ENCODE assay signal across 16 cellular contexts in genomic region chr17:28252436-28252835, GRCh38.
DNase-seq lines count a peak whose midpoint lies in the region; ATAC-seq lines count a peak whose summit lies in the region.
"Had no signal": no experiment of that assay in that cellular context is flagged by ENCODE, and none has a peak within 500 bp of the region (broad histone marks: within the 10 kb centered on the region; RNA-seq: fewer than 3 reads in every experiment).

No MANE protein-coding gene starts in this region.

- H3K18ac ChIP-seq in trophoblast cell (ENCODE audit: low read length), result no peak overlapping the region

- H2AK5ac ChIP-seq in trophoblast cell (ENCODE audit: low read length), result peak overlapping the region; percentile 22

- H3K27ac ChIP-seq in epithelial cell of prostate (no peak overlapping the region), trophoblast cell (ENCODE audit: low read depth, low read length) (no peak overlapping the region)
- H3K27ac ChIP-seq: ascending aorta, sigmoid colon had no signal

- H3K9me3 ChIP-seq in trophoblast cell (ENCODE audit: insufficient read depth, low read depth, low read length), result peaks cover 4% of the 10 kb centered on the region
- H3K9me3 ChIP-seq: ascending aorta, sigmoid colon had no signal

- H2BK5ac ChIP-seq in trophoblast cell (ENCODE audit: low read depth, low read length, poor library complexity), result no peak overlapping the region

- H3K4me1 ChIP-seq in trophoblast cell (ENCODE audit: control insufficient read depth in 1 of 2, insufficient read depth in 2 of 2, low read length in 2 of 2), result peaks cover 4 to 19% of the 10 kb centered on the region in 2 experiments

- no peak overlapping the region for H2BK120ac ChIP-seq in trophoblast cell (ENCODE audit: insufficient read depth, low read length, poor library complexity)

- H3K4me3 ChIP-seq in trophoblast cell (ENCODE audit: low read depth, low read length), result no peak overlapping the region
- H3K4me3 ChIP-seq: sigmoid colon had no signal

- H3K27me3 ChIP-seq in trophoblast cell (ENCODE audit: insufficient read depth, low read length), result no peaks in the 10 kb centered on the region
- H3K27me3 ChIP-seq: ascending aorta had no signal

- no peak overlapping the region for H3K14ac ChIP-seq in trophoblast cell (ENCODE audit: low read length)

- no peak overlapping the region for H4K12ac ChIP-seq in trophoblast cell (ENCODE audit: low read depth, low read length)

- WGBS in trophoblast cell (ENCODE audit: extremely low coverage, insufficient coverage, insufficient read length), result no CpG with 5 or more reads among the region's 7 CpGs

- ATAC-seq in GM21423 (IDR thresholded peaks at IDR 0.05; ENCODE audit: unreplicated experiment), result no peak
- ATAC-seq in GM18502 (IDR thresholded peaks at IDR 0.05; ENCODE audit: poor library complexity, unreplicated experiment), result no peak

- H2BK12ac ChIP-seq in trophoblast cell (ENCODE audit: low read length), result peak overlapping the region; percentile 56

- H4K91ac ChIP-seq in trophoblast cell (ENCODE audit: low read depth, low read length), result no peak overlapping the region

- H3K9ac ChIP-seq in trophoblast cell (ENCODE audit: low read length), result no peak overlapping the region

- H3K4me2 ChIP-seq in trophoblast cell (ENCODE audit: low read length), result no peak overlapping the region

- H2AFZ ChIP-seq in trophoblast cell (ENCODE audit: insufficient read depth, low read length, poor library complexity), result no peak overlapping the region

- no peak overlapping the region for H3K23ac ChIP-seq in trophoblast cell (ENCODE audit: low read length)

- no peak overlapping the region for H4K8ac ChIP-seq in trophoblast cell (ENCODE audit: low read depth, low read length)

- no peaks in the 10 kb centered on the region for H3K79me2 ChIP-seq in trophoblast cell (ENCODE audit: control insufficient read depth, insufficient read depth, low read length, poor library complexity)

- H3K36me3 ChIP-seq in trophoblast cell (ENCODE audit: control insufficient read depth in 1 of 2, insufficient read depth in 2 of 2, low read length in 2 of 2), result no peaks in the 10 kb centered on the region
- H3K36me3 ChIP-seq: ascending aorta, sigmoid colon had no signal

- H3K4ac ChIP-seq in trophoblast cell (ENCODE audit: low read depth, low read length), result no peak overlapping the region

- DNase-seq in GM03348 (ENCODE audit: low spot score), result peak; percentile 57
- DNase-seq in NCI-H226, result peak; percentile 45
- peak; percentile 18 for DNase-seq in epithelial cell of prostate (ENCODE audit: low read depth, low spot score)
- DNase-seq in trophoblast cell, result peak; percentile 18 to 50
- DNase-seq in DMS114 treated with DMSO at 0.1 percent for 48 hours (lab: John Stamatoyannopoulos, UW; ENCODE audit: unreplicated experiment), result no peak
- DNase-seq in activated gamma-delta T cell (lab: John Stamatoyannopoulos, UW), result no peak
- DNase-seq: activated B cell treated with CpG ODN at 0.5 μM for 24 hours; activated CD8-positive, alpha-beta memory T cell treated with anti-CD3 and anti-CD28 coated beads for 24 hours; KG1; NCI-H1105 treated with DMSO at 0.1 percent for 48 hours; Right ventricle myocardium superior; sigmoid colon; stimulated activated CD8-positive, alpha-beta memory T cell treated with anti-CD3 and anti-CD28 coated beads, Interleukin-4, amount 100 ng/mL, for 48 hours had no signal

- peaks cover 10% of the 10 kb centered on the region for H3K79me1 ChIP-seq in trophoblast cell (ENCODE audit: low read length)

Comparison
In these comparisons a context has a peak if more than half of its experiments do, and no peak if none do; other contexts are left out.
1. DNase-seq: peak in GM03348 (single experiment), NCI-H226 (single experiment), epithelial cell of prostate (single experiment) and trophoblast cell (2 of 2); none in DMS114 treated with DMSO at 0.1 percent for 48 hours (single experiment) and activated gamma-delta T cell (single experiment).